In the genomic region with DNA sequence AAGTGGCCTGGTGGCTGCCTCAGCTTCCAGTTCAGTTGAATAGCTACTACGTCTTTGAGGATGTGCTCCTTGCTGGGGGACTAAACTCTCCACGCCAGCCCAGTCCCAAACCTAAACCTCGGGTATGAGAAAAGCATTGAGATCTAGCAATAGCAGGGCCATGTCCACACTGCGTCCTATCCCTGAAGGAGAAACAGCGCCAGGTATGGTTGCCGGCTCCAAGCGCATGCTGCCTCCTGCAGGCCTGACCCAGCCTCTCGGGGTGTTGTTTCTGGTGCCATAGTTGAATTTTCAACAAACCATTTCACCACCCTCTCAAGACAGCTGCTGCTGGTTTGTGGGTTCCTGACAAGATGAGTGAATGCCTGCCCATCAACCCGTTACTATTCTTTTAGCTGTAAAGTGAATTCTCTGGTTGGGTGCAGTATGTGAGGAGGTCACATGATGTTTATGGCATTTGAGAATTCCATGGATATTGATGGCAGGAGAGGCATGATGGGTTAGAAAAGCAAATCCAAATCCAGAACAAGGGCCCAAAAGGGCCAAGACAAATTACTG, we compare ENCODE assay signal across 1 cellular context.
TF ChIP-seq lines count a peak whose summit lies in the region.

No MANE protein-coding gene starts in this region.

TF ChIP-seq in K562, 482 proteins besides CTCF, POLR2A, EP300 and RAD21:
- TF ChIP-seq, protein P1, sequence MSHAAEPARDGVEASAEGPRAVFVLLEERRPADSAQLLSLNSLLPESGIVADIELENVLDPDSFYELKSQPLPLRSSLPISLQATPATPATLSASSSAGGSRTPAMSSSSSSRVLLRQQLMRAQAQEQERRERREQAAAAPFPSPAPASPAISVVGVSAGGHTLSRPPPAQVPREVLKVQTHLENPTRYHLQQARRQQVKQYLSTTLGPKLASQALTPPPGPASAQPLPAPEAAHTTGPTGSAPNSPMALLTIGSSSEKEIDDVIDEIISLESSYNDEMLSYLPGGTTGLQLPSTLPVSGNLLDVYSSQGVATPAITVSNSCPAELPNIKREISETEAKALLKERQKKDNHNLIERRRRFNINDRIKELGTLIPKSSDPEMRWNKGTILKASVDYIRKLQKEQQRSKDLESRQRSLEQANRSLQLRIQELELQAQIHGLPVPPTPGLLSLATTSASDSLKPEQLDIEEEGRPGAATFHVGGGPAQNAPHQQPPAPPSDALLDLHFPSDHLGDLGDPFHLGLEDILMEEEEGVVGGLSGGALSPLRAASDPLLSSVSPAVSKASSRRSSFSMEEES (CRISPR knock-in tag; IDR thresholded peaks at IDR 0.05): peak; percentile 47; the same call in 1 of the 2 replicates
- TF ChIP-seq SMC3 (conservative IDR thresholded peaks at IDR 0.05; ENCODE audit: insufficient read depth, low read depth, low read length) (peak; percentile 23; the same call in 1 of the 2 replicates), SAP30 (IDR thresholded peaks at IDR 0.05; ENCODE audit: borderline replicate concordance, insufficient read depth, low read depth, low read length, poor library complexity, severe bottlenecking) (no peak), ARID1B (IDR thresholded peaks at IDR 0.05) (no peak)
- TF ChIP-seq, protein P2, sequence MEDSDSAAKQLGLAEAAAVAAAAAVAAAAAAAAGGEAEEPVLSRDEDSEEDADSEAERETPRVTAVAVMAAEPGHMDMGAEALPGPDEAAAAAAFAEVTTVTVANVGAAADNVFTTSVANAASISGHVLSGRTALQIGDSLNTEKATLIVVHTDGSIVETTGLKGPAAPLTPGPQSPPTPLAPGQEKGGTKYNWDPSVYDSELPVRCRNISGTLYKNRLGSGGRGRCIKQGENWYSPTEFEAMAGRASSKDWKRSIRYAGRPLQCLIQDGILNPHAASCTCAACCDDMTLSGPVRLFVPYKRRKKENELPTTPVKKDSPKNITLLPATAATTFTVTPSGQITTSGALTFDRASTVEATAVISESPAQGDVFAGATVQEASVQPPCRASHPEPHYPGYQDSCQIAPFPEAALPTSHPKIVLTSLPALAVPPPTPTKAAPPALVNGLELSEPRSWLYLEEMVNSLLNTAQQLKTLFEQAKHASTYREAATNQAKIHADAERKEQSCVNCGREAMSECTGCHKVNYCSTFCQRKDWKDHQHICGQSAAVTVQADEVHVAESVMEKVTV (CRISPR knock-in tag; IDR thresholded peaks at IDR 0.05): 0 out of 2 replicates have a peak, but pooled peaks have one; percentile 12
